Comparison of ENCODE assay signal across 8 cellular contexts in genomic region chrX:149539283-149540132, GRCh38. TPM values are rescaled to one million over a fixed set of nuclear protein-coding genes. Genes with fewer than 3 reads are reported as not detected.
DNase-seq lines count a peak whose midpoint lies in the region; ATAC-seq and TF ChIP-seq lines count a peak whose summit lies in the region.

No MANE protein-coding gene starts in this region.

- H3K9me2 ChIP-seq in GM23338 (ENCODE audit: insufficient read depth), result no peaks in the 10 kb centered on the region
- no peaks in the 10 kb centered on the region for H3K9me2 ChIP-seq in neural cell (ENCODE audit: insufficient read depth, low read length)

- H3K4me3 Mint-ChIP-seq in GM23338, result peak overlapping the region; percentile 84
- H3K4me3 Mint-ChIP-seq in activated T-helper 17 cell treated with anti-CD3 and anti-CD28 coated beads, Interleukin-2, amount 50 U/mL, for 72 hours, result peak overlapping the region; percentile 82

- H3F3A ChIP-seq in GM23338 (replicated peaks; ENCODE audit: low read depth) (no peaks in the 10 kb centered on the region), neural cell (ENCODE audit: insufficient read depth, low read length, poor library complexity, severe bottlenecking) (no peaks in the 10 kb centered on the region)

- H3K36me3 ChIP-seq in GM23338 (ENCODE audit: insufficient read depth) (no peaks in the 10 kb centered on the region), neural cell (ENCODE audit: insufficient read depth, low read length) (no peaks in the 10 kb centered on the region)

- H3K27me3 Mint-ChIP-seq in GM23338 (ENCODE audit: insufficient read depth, low read depth, poor library complexity), result peaks cover 5% of the 10 kb centered on the region
- H3K27me3 Mint-ChIP-seq in activated T-helper 17 cell treated with anti-CD3 and anti-CD28 coated beads, Interleukin-2, amount 50 U/mL, for 72 hours, result no peaks in the 10 kb centered on the region

- no peak for TF ChIP-seq EP300 in neural cell (conservative IDR thresholded peaks at IDR 0.05; ENCODE audit: poor library complexity, severe bottlenecking)

- ATAC-seq in GM23338, result peak; percentile 67
- peak; percentile 46 for ATAC-seq in activated T-helper 17 cell treated with anti-CD3 and anti-CD28 coated beads, Interleukin-2, amount 50 U/mL, for 72 hours (replicated peaks)
- ATAC-seq in stimulated activated naive CD8-positive, alpha-beta T cell treated with anti-CD3 and anti-CD28 coated beads, Interleukin-15, Interleukin-2, amounts not matched to agents 100 U/mL and 50 U/mL, for 24 hours, result peak; percentile 41

- TF ChIP-seq RAD21 in neural cell (conservative IDR thresholded peaks at IDR 0.05), result no peak

- no peaks in the 10 kb centered on the region; the same call in 2 of the 3 replicates for H3K36me3 Mint-ChIP-seq in GM23338 (ENCODE audit: low read depth)
- peaks cover 24% of the 10 kb centered on the region for H3K36me3 Mint-ChIP-seq in activated T-helper 17 cell treated with anti-CD3 and anti-CD28 coated beads, Interleukin-2, amount 50 U/mL, for 72 hours (ENCODE audit: low read depth)

- no peaks in the 10 kb centered on the region for H3K9me3 ChIP-seq in neural cell (ENCODE audit: low read length)

- no peak overlapping the region for H3K27ac ChIP-seq in GM23338 (ENCODE audit: low read depth)
- peak overlapping the region; percentile 68 for H3K27ac ChIP-seq in neural cell (ENCODE audit: low read length)

- no peaks in the 10 kb centered on the region for H4K20me1 ChIP-seq in GM23338 (replicated peaks; ENCODE audit: insufficient read depth)
- no peaks in the 10 kb centered on the region for H4K20me1 ChIP-seq in neural cell (ENCODE audit: insufficient read depth)

- TF ChIP-seq CTCF in GM23338 (conservative IDR thresholded peaks at IDR 0.05; ENCODE audit: low read depth in 2 of 2) (no peak), fibroblast of pulmonary artery (IDR thresholded peaks at IDR 0.05; ENCODE audit: low read length, missing control alignments) (no peak), neural cell (IDR thresholded peaks at IDR 0.05; ENCODE audit: poor library complexity, severe bottlenecking) (no peak)

- DNase-seq in DMS79 treated with DMSO at 0.1 percent for 48 hours (lab: John Stamatoyannopoulos, UW) (peak; percentile 91), GM23338 (ENCODE audit: low spot score) (peak; percentile 85), LHCN-M2 (ENCODE audit: low read depth) (peak; percentile 88), RPMI8226 (peak; percentile 92), fibroblast of pulmonary artery (ENCODE audit: low read depth) (peak; percentile 95)
- DNase-seq in stimulated activated naive CD8-positive, alpha-beta T cell treated with anti-CD3 and anti-CD28 coated beads, Interleukin-15, Interleukin-2, amounts not matched to agents 100 U/mL and 50 U/mL, for 24 hours, result peak; percentile 81

- peak overlapping the region; percentile 74 for H3K4me2 ChIP-seq in GM23338
- no peak overlapping the region for H3K4me2 ChIP-seq in neural cell (ENCODE audit: low read length)

- H2AFZ ChIP-seq in GM23338 (no peak overlapping the region), neural cell (ENCODE audit: low read depth, low read length) (no peak overlapping the region)

- peaks cover 6% of the 10 kb centered on the region; the same call in 2 of the 3 replicates for H3K4me1 Mint-ChIP-seq in GM23338
- no peaks in the 10 kb centered on the region for H3K4me1 Mint-ChIP-seq in activated T-helper 17 cell treated with anti-CD3 and anti-CD28 coated beads, Interleukin-2, amount 50 U/mL, for 72 hours

- H3K4me1 ChIP-seq in GM23338 (ENCODE audit: insufficient read depth), result no peaks in the 10 kb centered on the region

- H3K79me2 ChIP-seq in GM23338 (replicated peaks; ENCODE audit: insufficient read depth), result no peaks in the 10 kb centered on the region
- H3K79me2 ChIP-seq in neural cell (replicated peaks; ENCODE audit: insufficient read depth, low read length), result no peaks in the 10 kb centered on the region

- H3K27ac Mint-ChIP-seq in GM23338, result peak overlapping the region; percentile 92
- H3K27ac Mint-ChIP-seq in activated T-helper 17 cell treated with anti-CD3 and anti-CD28 coated beads, Interleukin-2, amount 50 U/mL, for 72 hours, result peak overlapping the region; percentile 97

- peak overlapping the region; percentile 62 for H3K9ac ChIP-seq in neural cell (ENCODE audit: low read length)

- no peaks in the 10 kb centered on the region; the same call in 2 of the 3 replicates for H3K9me3 Mint-ChIP-seq in GM23338
- no peaks in the 10 kb centered on the region for H3K9me3 Mint-ChIP-seq in activated T-helper 17 cell treated with anti-CD3 and anti-CD28 coated beads, Interleukin-2, amount 50 U/mL, for 72 hours

- H3K4me3 ChIP-seq in GM23338, result peak overlapping the region; percentile 59
- peak overlapping the region; percentile 58 for H3K4me3 ChIP-seq in fibroblast of pulmonary artery (replicated peaks; ENCODE audit: low read depth, low read length)
- H3K4me3 ChIP-seq in neural cell (ENCODE audit: low read length), result peak overlapping the region; percentile 64

- H3K27me3 ChIP-seq in GM23338 (ENCODE audit: insufficient read depth), result peaks cover 7% of the 10 kb centered on the region; the same call in 1 of the 2 replicates
- no peaks in the 10 kb centered on the region for H3K27me3 ChIP-seq in neural cell (ENCODE audit: insufficient read depth, low read depth, low read length)

TF ChIP-seq in GM23338, 12 proteins besides CTCF, POLR2A, EP300 and RAD21:
- TF ChIP-seq POLR2AphosphoS5 (IDR thresholded peaks at IDR 0.05; ENCODE audit: low read depth) (0 out of 2 replicates have a peak, but pooled peaks have one; percentile 11), ETS1 (IDR thresholded peaks at IDR 0.05) (no peak)

TF ChIP-seq in neural cell, 6 proteins besides CTCF, POLR2A, EP300 and RAD21 (continues in another document):
- no peak for TF ChIP-seq POLR2AphosphoS5 (IDR thresholded peaks at IDR 0.05)
- TF ChIP-seq MXI1 (conservative IDR thresholded peaks at IDR 0.05; ENCODE audit: poor library complexity, severe bottlenecking), result no peak
- TF ChIP-seq TAF1 (IDR thresholded peaks at IDR 0.05; ENCODE audit: low read depth), result no peak
- no peak for TF ChIP-seq SMC3 (conservative IDR thresholded peaks at IDR 0.05; ENCODE audit: poor library complexity)

RNA-seq across cellular contexts. Expression of gene EOLA1, which starts 1.3 kb away (rescaled TPM):
- 2.5 and 4.0 TPM in 2 replicates for total RNA-seq in GM23338 (2014; rRNA removed; shearing (Covaris generic))
- polyA plus RNA-seq in GM23338 (2016; fragmentation: Nextera tagmentation; extraction: Ambion mirVana) (2.6 and 3.3 TPM in 2 replicates), neural cell (31.1 and 51.9 TPM in 2 replicates)
- 8.7 and 19.0 TPM in 2 replicates for total RNA-seq in LHCN-M2 (2014; rRNA removed)
- polyA plus RNA-seq in LHCN-M2 (2012), result 17.1 TPM
- 10 to 100 TPM; 42.7 to 53.2 TPM for total RNA-seq in activated T-helper 17 cell treated with anti-CD3 and anti-CD28 coated beads, Interleukin-2, amount 50 U/mL, for 72 hours
- polyA minus RNA-seq in neural cell, result 25.1 and 26.3 TPM in 2 replicates

RNA-seq across cellular contexts. Expression of gene HSFX3, which starts 10.2 kb away (rescaled TPM):
- total RNA-seq in GM23338 (2014; rRNA removed; shearing (Covaris generic)), result not detected in 2 replicates
- polyA plus RNA-seq in GM23338 (2016; fragmentation: Nextera tagmentation; extraction: Ambion mirVana) (not detected in 2 replicates), neural cell (not detected in 2 replicates)
- total RNA-seq in LHCN-M2 (2014; rRNA removed), result not detected in 2 replicates
- not detected for polyA plus RNA-seq in LHCN-M2 (2012)
- total RNA-seq in activated T-helper 17 cell treated with anti-CD3 and anti-CD28 coated beads, Interleukin-2, amount 50 U/mL, for 72 hours, result not detected
- polyA minus RNA-seq in neural cell, result not detected in 2 replicates

RNA-seq across cellular contexts. Expression of gene IDS, which starts 34.4 kb away (rescaled TPM):
- 12.3 and 12.4 TPM in 2 replicates for total RNA-seq in GM23338 (2014; rRNA removed; shearing (Covaris generic))
- polyA plus RNA-seq in GM23338 (2016; fragmentation: Nextera tagmentation; extraction: Ambion mirVana), result 8.2 and 8.6 TPM in 2 replicates
- 54.4 and 60.5 TPM in 2 replicates for total RNA-seq in LHCN-M2 (2014; rRNA removed)
- polyA plus RNA-seq in LHCN-M2 (2012), result 32.4 TPM
- total RNA-seq in activated T-helper 17 cell treated with anti-CD3 and anti-CD28 coated beads, Interleukin-2, amount 50 U/mL, for 72 hours, result 100 to 1,000 TPM in 1 of 2 donors, 10 to 100 TPM in 1; 91.4 to 127 TPM
- polyA plus RNA-seq in neural cell, result 52.0 and 65.0 TPM in 2 replicates
- 109 and 145 TPM in 2 replicates for polyA minus RNA-seq in neural cell

RNA-seq across cellular contexts. Expression of gene MAGEA9B, which starts 47.8 kb away (rescaled TPM):
- total RNA-seq in GM23338 (2014; rRNA removed; shearing (Covaris generic)), result 0.52 TPM in 1 of 2 replicates, not detected in the other
- polyA plus RNA-seq in GM23338 (2016; fragmentation: Nextera tagmentation; extraction: Ambion mirVana) (not detected in 2 replicates), neural cell (not detected in 2 replicates)
- not detected in 2 replicates for total RNA-seq in LHCN-M2 (2014; rRNA removed)
- polyA plus RNA-seq in LHCN-M2 (2012), result not detected
- total RNA-seq in activated T-helper 17 cell treated with anti-CD3 and anti-CD28 coated beads, Interleukin-2, amount 50 U/mL, for 72 hours, result not detected
- not detected in 2 replicates for polyA minus RNA-seq in neural cell

RNA-seq across cellular contexts. Expression of gene HSFX2, which starts 55.6 kb away (rescaled TPM):
- not detected in 2 replicates for total RNA-seq in GM23338 (2014; rRNA removed; shearing (Covaris generic))
- polyA plus RNA-seq in GM23338 (2016; fragmentation: Nextera tagmentation; extraction: Ambion mirVana) (0.26 and 0.29 TPM in 2 replicates), neural cell (1.3 TPM in 1 of 2 replicates, not detected in the other)
- not detected in 2 replicates for total RNA-seq in LHCN-M2 (2014; rRNA removed)
- polyA plus RNA-seq in LHCN-M2 (2012), result 0.13 TPM
- not detected for total RNA-seq in activated T-helper 17 cell treated with anti-CD3 and anti-CD28 coated beads, Interleukin-2, amount 50 U/mL, for 72 hours
- polyA minus RNA-seq in neural cell, result not detected in 2 replicates
